ENCODE assay signal across 17 cellular contexts in the genomic region with DNA sequence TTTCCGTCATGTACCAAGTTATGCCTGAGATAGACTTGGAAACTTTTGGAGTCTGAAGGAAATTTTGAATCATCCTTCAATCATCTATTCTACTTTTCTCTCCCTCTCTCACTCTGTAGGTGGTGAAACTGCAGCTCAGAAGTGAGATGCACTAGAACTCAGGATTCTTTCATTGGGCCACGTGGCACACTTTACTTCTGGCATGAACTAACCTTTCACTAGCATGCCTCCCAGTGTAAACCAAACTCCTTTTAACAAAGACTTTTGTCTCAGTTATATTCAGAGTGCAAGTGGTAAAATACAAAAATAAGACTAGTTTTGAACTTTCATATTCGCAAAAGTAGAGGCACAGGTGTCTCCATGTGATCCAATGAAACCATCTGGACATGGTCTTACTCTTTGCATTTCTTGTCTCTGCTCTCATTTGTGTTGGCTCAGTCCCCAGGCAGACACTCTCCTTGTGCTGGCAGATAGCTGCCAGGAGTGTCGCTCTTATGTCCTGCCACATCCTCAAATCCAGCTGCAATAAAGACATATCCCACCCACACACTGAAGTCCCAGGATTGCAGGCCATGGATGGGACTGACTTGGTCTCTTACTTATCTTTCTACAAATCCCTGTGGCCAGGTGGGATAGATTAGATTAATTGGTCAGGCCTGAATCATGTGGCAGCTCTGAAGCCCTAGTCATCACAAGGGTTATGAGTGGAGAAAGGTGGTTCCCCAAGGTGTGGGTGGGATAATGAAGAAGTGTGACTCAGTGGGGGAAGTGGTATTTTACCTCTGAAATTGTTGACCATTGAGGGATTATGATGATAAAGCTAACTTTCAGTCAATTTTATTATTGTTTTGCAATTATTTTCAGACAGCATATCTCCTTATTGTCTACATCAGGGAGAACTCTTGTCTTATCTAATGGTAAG.
DNase-seq lines count a peak whose midpoint lies in the region; ATAC-seq and TF ChIP-seq lines count a peak whose summit lies in the region.
"Had no signal": no experiment of that assay in that cellular context is flagged by ENCODE, and none has a peak within 500 bp of the region (broad histone marks: within the 10 kb centered on the region; RNA-seq: fewer than 3 reads in every experiment).

No MANE protein-coding gene starts in this region.

- TF ChIP-seq CTCF in omental fat pad (IDR thresholded peaks at IDR 0.05), result no peak

- peak; percentile 3 for DNase-seq in NCI-H82 (lab: John Stamatoyannopoulos, UW)
- DNase-seq in NCI-H82 treated with DMSO at 0.1 percent for 48 hours (lab: John Stamatoyannopoulos, UW; ENCODE audit: unreplicated experiment), result no peak
- DNase-seq in kidney tubule cell (ENCODE audit: low spot score), result peak; percentile 16
- DNase-seq in D341Med (ENCODE audit: low spot score), result no peak
- no peak for DNase-seq in omental fat pad (ENCODE audit: low spot score)
- DNase-seq in central memory CD4-positive, alpha-beta T cell, result no peak
- DNase-seq: activated B cell treated with CpG ODN at 0.5 μM for 24 hours, foreskin keratinocyte, H9, midbrain, MM.1S, NCI-H187 treated with DMSO at 0.1 percent for 48 hours, NCI-H510A, SHP77 treated with DMSO at 0.1 percent for 48 hours had no signal

- ATAC-seq in GM21717 (IDR thresholded peaks at IDR 0.05; ENCODE audit: unreplicated experiment) (peak; percentile 67), HG03039 (IDR thresholded peaks at IDR 0.05; ENCODE audit: unreplicated experiment) (peak; percentile 65), omental fat pad (ENCODE audit: low FRiP score) (no peak)
- ATAC-seq: foreskin keratinocyte; stimulated activated effector memory CD8-positive, alpha-beta T cell treated with anti-CD3 and anti-CD28 coated beads, Interleukin-12 subunit alpha, Interleukin-12 subunit beta, amount 100 ng/mL, for 72 hours had no signal

Comparison
In these comparisons a context has a peak if more than half of its experiments do, and no peak if none do; other contexts are left out.
1. DNase-seq: peak in NCI-H82 (single experiment) and kidney tubule cell (single experiment); none in NCI-H82 treated with DMSO at 0.1 percent for 48 hours (single experiment), D341Med (single experiment), omental fat pad (single experiment) and central memory CD4-positive, alpha-beta T cell (single experiment).